12 cellular contexts compared by ENCODE assay signal in the genomic region with DNA sequence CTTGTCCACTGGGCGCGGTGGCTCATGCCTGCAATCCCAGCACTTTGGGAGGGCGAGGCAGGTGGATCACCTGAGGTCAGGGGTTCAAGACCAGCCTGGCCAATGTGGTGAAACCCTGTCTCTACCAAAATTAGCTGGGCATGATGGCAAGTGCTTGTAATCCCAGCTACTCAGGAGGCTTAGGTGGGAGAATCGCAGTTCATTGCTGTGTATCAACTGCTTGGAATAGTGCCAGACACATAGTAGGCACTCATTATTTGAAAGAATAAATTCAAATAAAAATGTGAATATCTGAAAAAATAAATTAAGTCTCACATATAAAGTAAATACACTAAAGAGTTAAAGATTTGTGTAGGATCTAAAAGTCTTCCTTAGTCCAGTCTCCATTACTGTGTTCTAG. TPM values are rescaled to one million over a fixed set of nuclear protein-coding genes. Genes with fewer than 3 reads are reported as not detected.
DNase-seq lines count a peak whose midpoint lies in the region; ATAC-seq, FAIRE-seq and TF ChIP-seq lines count a peak whose summit lies in the region.
"Had no signal": no experiment of that assay in that cellular context is flagged by ENCODE, and none has a peak within 500 bp of the region (broad histone marks: within the 10 kb centered on the region; RNA-seq: fewer than 3 reads in every experiment).

No MANE protein-coding gene starts in this region.

- in situ Hi-C loops in GM12878 (cut with MboI), result no loop called here

- no peak for TF ChIP-seq EP300 in GM12878 (IDR thresholded peaks at IDR 0.05; ENCODE audit: borderline replicate concordance in 1 of 2, control insufficient read depth in 1 of 2, low read depth in 2 of 2, low read length in 2 of 2)

- intact Hi-C loops in activated CD4-positive, alpha-beta memory T cell treated with anti-CD3 and anti-CD28 coated beads for 36 hours (cut with micrococcal nuclease), result no loop called here
- intact Hi-C loops in GM12878 (cut with micrococcal nuclease; ENCODE audit: unreplicated experiment), result no loop called here
- intact Hi-C loops in pancreas (cut with DNase I), result no loop called here

- ATAC-seq in GM12878 (no peak), pancreas (no peak)

- H3K4me3 Mint-ChIP-seq in activated CD4-positive, alpha-beta memory T cell treated with anti-CD3 and anti-CD28 coated beads for 36 hours, result peak overlapping the region; percentile 93
- no peak overlapping the region for H3K4me3 Mint-ChIP-seq in activated CD4-positive, alpha-beta memory T cell treated with anti-CD3 and anti-CD28 coated beads, Interleukin-2, amount 10 ng/mL, durations not matched to agents 7 days and 5 days
- peak overlapping the region; percentile 97 for H3K4me3 Mint-ChIP-seq in progenitor cell of endocrine pancreas (ENCODE audit: low read depth)

- no TSS peak for BruUV-seq in GM12878 (replicated peaks; lab: Mats Ljungman, UMichigan)

- peaks cover 23% of the 10 kb centered on the region for H3K4me1 ChIP-seq in Karpas-422 (ENCODE audit: low read length)
- peaks cover 7% of the 10 kb centered on the region for H3K4me1 ChIP-seq in GM12878 (ENCODE audit: control insufficient read depth, insufficient read depth, low read length)
- H3K4me1 ChIP-seq in pancreas, result peaks cover 3 to 29% (median 14%) of the 10 kb centered on the region in 3 donors
- H3K4me1 ChIP-seq in Peyer's patch, result peaks cover 3 to 15% (median 8%) of the 10 kb centered on the region in 4 donors

- H3K27ac ChIP-seq in Karpas-422 (ENCODE audit: low read length), result no peak overlapping the region
- no peak overlapping the region for H3K27ac ChIP-seq in GM12878 (ENCODE audit: control insufficient read depth, insufficient read depth)
- no peak overlapping the region for H3K27ac ChIP-seq in pancreas
- no peak overlapping the region for H3K27ac ChIP-seq in Peyer's patch

- peak overlapping the region; percentile 67 for H3K27ac Mint-ChIP-seq in activated CD4-positive, alpha-beta memory T cell treated with anti-CD3 and anti-CD28 coated beads for 36 hours
- no peak overlapping the region for H3K27ac Mint-ChIP-seq in activated CD4-positive, alpha-beta memory T cell treated with anti-CD3 and anti-CD28 coated beads, Interleukin-2, amount 10 ng/mL, durations not matched to agents 7 days and 5 days
- no peak overlapping the region for H3K27ac Mint-ChIP-seq in progenitor cell of endocrine pancreas

- peaks cover 24% of the 10 kb centered on the region; the same call in 1 of the 2 replicates for H3K36me3 ChIP-seq in Karpas-422 (ENCODE audit: insufficient read depth, low read length)
- H3K36me3 ChIP-seq in GM12878 (ENCODE audit: control insufficient read depth in 2 of 2, insufficient read depth in 2 of 2, low read length in 1 of 2), result peaks cover 0 to 16% of the 10 kb centered on the region in 2 experiments; a peak in 3 of 4 replicates
- no peaks in the 10 kb centered on the region for H3K36me3 ChIP-seq in pancreas
- H3K36me3 ChIP-seq in Peyer's patch, result peaks cover 0 to 19% (median 0%) of the 10 kb centered on the region in 3 donors

- TF ChIP-seq CTCF in GM12878 (IDR thresholded peaks at IDR 0.05 in 2 of 3, conservative IDR thresholded peaks at IDR 0.05 in 1 of 3; ENCODE audit: control insufficient read depth in 2 of 3, extremely low read depth in 1 of 3, insufficient read depth in 1 of 3, low read depth in 3 of 3, low read length in 3 of 3), result no peak
- TF ChIP-seq CTCF in progenitor cell of endocrine pancreas (IDR thresholded peaks at IDR 0.05; ENCODE audit: unreplicated experiment), result no peak
- TF ChIP-seq CTCF in pancreas (IDR thresholded peaks at IDR 0.05), result no peak
- no peak for TF ChIP-seq CTCF in Peyer's patch (IDR thresholded peaks at IDR 0.05)

- no peaks in the 10 kb centered on the region for H3K9me2 ChIP-seq in Karpas-422 (replicated peaks; ENCODE audit: insufficient read depth, low read length)

- no peak for DNase-seq in activated CD4-positive, alpha-beta memory T cell treated with anti-CD3 and anti-CD28 coated beads for 36 hours
- DNase-seq in activated CD4-positive, alpha-beta memory T cell treated with anti-CD3 and anti-CD28 coated beads, Interleukin-2, amount 10 ng/mL, durations not matched to agents 7 days and 5 days, result no peak
- no peak for DNase-seq in Karpas-422
- DNase-seq in GM12878 (ENCODE audit: low read depth, low spot score), result no peak
- no peak for DNase-seq in progenitor cell of endocrine pancreas (ENCODE audit: low spot score, unreplicated experiment)
- DNase-seq in pancreas, result no peak
- no peak for DNase-seq in germinal center (ENCODE audit: low spot score)
- no peak for DNase-seq in Peyer's patch
- DNase-seq: NCI-H1048 had no signal

- H3K9me3 Mint-ChIP-seq in activated CD4-positive, alpha-beta memory T cell treated with anti-CD3 and anti-CD28 coated beads for 36 hours, result no peaks in the 10 kb centered on the region
- no peaks in the 10 kb centered on the region for H3K9me3 Mint-ChIP-seq in activated CD4-positive, alpha-beta memory T cell treated with anti-CD3 and anti-CD28 coated beads, Interleukin-2, amount 10 ng/mL, durations not matched to agents 7 days and 5 days
- H3K9me3 Mint-ChIP-seq in progenitor cell of endocrine pancreas (ENCODE audit: low read depth), result no peaks in the 10 kb centered on the region

- SMC1A ChIA-PET in GM12878 (lab: Charles Lee; ENCODE audit: uncharacterized antibody, unreplicated experiment), result interaction anchor here (1.2 kb wide), 3 partner anchors 13 to 218 kb away, joined by 3 to 4 read pairs (median 4); no protein-coding TSS in a partner anchor

- FAIRE-seq in GM12878 (lab: Jason Lieb, UNC), result no peak
- FAIRE-seq in pancreas (lab: Jason Lieb, UNC), result no peak
- FAIRE-seq: endothelial cell of umbilical vein, TTC549 had no signal

- no peaks in the 10 kb centered on the region for H3K27me3 Mint-ChIP-seq in activated CD4-positive, alpha-beta memory T cell treated with anti-CD3 and anti-CD28 coated beads for 36 hours
- H3K27me3 Mint-ChIP-seq in activated CD4-positive, alpha-beta memory T cell treated with anti-CD3 and anti-CD28 coated beads, Interleukin-2, amount 10 ng/mL, durations not matched to agents 7 days and 5 days, result no peaks in the 10 kb centered on the region
- no peaks in the 10 kb centered on the region for H3K27me3 Mint-ChIP-seq in progenitor cell of endocrine pancreas

- CTCF ChIA-PET in activated CD4-positive, alpha-beta memory T cell treated with anti-CD3 and anti-CD28 coated beads for 36 hours (lab: Charles Lee), result no interaction called here
- CTCF ChIA-PET in activated CD4-positive, alpha-beta memory T cell treated with anti-CD3 and anti-CD28 coated beads, Interleukin-2, amount 10 ng/mL, durations not matched to agents 7 days and 5 days (lab: Charles Lee), result no interaction called here
- CTCF ChIA-PET in GM12878 (lab: Yijun Ruan, JAX), result interaction anchor here (0.6 to 0.9 kb wide), 2 partner anchors 26 to 29 kb away, joined by 3 read pairs; partner anchors contain the start of gene TMEM14C

- WGBS in GM12878 (ENCODE audit: insufficient coverage, insufficient replicate concordance, low lambda C conversion rate, missing lambda C conversion rate), result 84% methylated on average over 4 of the region's 4 CpGs
- WGBS in pancreas, 2 donors, result 95 to 96% methylated on average over 4 of the region's 4 CpGs

- no peak overlapping the region for H2AFZ ChIP-seq in Karpas-422 (ENCODE audit: low read length)
- H2AFZ ChIP-seq in GM12878 (ENCODE audit: control insufficient read depth, low read depth, low read length), result no peak overlapping the region

- H4K20me1 ChIP-seq in Karpas-422 (ENCODE audit: insufficient read depth, low read depth, low read length) (peaks cover 4% of the 10 kb centered on the region; the same call in 1 of the 2 replicates), GM12878 (ENCODE audit: control insufficient read depth, insufficient read depth) (no peaks in the 10 kb centered on the region)

- TF ChIP-seq POLR2A in GM12878 (IDR thresholded peaks at IDR 0.05; ENCODE audit: low read depth, low read length) (no peak), Peyer's patch (IDR thresholded peaks at IDR 0.05) (no peak)

- POLR2A ChIA-PET in activated CD4-positive, alpha-beta memory T cell treated with anti-CD3 and anti-CD28 coated beads for 36 hours (lab: Charles Lee), result no interaction called here
- POLR2A ChIA-PET in activated CD4-positive, alpha-beta memory T cell treated with anti-CD3 and anti-CD28 coated beads, Interleukin-2, amount 10 ng/mL, durations not matched to agents 7 days and 5 days (lab: Charles Lee), result no interaction called here
- POLR2A ChIA-PET in GM12878 (lab: Charles Lee), result interaction anchor here (0.6 to 3.5 kb wide), 3 partner anchors 25 to 368 kb away, joined by 3 to 40 read pairs (median 21); partner anchors contain the start of genes TMEM14B and TMEM14C

- H3K27me3 ChIP-seq in Karpas-422 (ENCODE audit: low read length) (no peaks in the 10 kb centered on the region), GM12878 (replicated peaks in 1 of 2; ENCODE audit: control insufficient read depth in 2 of 2, insufficient read depth in 2 of 2, low read length in 1 of 2) (no peaks in the 10 kb centered on the region), pancreas (no peaks in the 10 kb centered on the region), Peyer's patch (no peaks in the 10 kb centered on the region)

- H3K4me3 ChIP-seq in Karpas-422 (ENCODE audit: low read length) (peak overlapping the region; percentile 93), GM12878 (peak overlapping the region; percentile 73; the same call in 1 of the 2 replicates), pancreas (no peak overlapping the region), Peyer's patch (no peak overlapping the region)

- peaks cover 33% of the 10 kb centered on the region for H3K36me3 Mint-ChIP-seq in activated CD4-positive, alpha-beta memory T cell treated with anti-CD3 and anti-CD28 coated beads for 36 hours
- H3K36me3 Mint-ChIP-seq in activated CD4-positive, alpha-beta memory T cell treated with anti-CD3 and anti-CD28 coated beads, Interleukin-2, amount 10 ng/mL, durations not matched to agents 7 days and 5 days (ENCODE audit: low read depth), result peaks cover 38% of the 10 kb centered on the region
- H3K36me3 Mint-ChIP-seq in progenitor cell of endocrine pancreas (ENCODE audit: insufficient read depth), result peaks cover 9% of the 10 kb centered on the region

- H3K79me2 ChIP-seq in Karpas-422 (ENCODE audit: low read length) (peaks cover 67% of the 10 kb centered on the region), GM12878 (ENCODE audit: control insufficient read depth, insufficient read depth, low read length) (peaks cover 51% of the 10 kb centered on the region)

- H3K4me2 ChIP-seq in Karpas-422 (ENCODE audit: low read depth, low read length, poor library complexity, severe bottlenecking), result peak overlapping the region; percentile 91
- peak overlapping the region; percentile 57 for H3K4me2 ChIP-seq in GM12878 (ENCODE audit: control insufficient read depth, insufficient read depth)

- no peak for TF ChIP-seq RAD21 in GM12878 (IDR thresholded peaks at IDR 0.05; ENCODE audit: insufficient read depth, low read depth, low read length)

- H3K4me1 Mint-ChIP-seq in activated CD4-positive, alpha-beta memory T cell treated with anti-CD3 and anti-CD28 coated beads for 36 hours (ENCODE audit: low read depth), result peaks cover 32% of the 10 kb centered on the region
- peaks cover 45% of the 10 kb centered on the region for H3K4me1 Mint-ChIP-seq in activated CD4-positive, alpha-beta memory T cell treated with anti-CD3 and anti-CD28 coated beads, Interleukin-2, amount 10 ng/mL, durations not matched to agents 7 days and 5 days
- peaks cover 19% of the 10 kb centered on the region for H3K4me1 Mint-ChIP-seq in progenitor cell of endocrine pancreas (ENCODE audit: low read depth)

- H3K9me3 ChIP-seq in Karpas-422 (ENCODE audit: low read length), result no peaks in the 10 kb centered on the region
- H3K9me3 ChIP-seq in GM12878 (replicated peaks; ENCODE audit: control insufficient read depth, insufficient read depth, low read length), result no peaks in the 10 kb centered on the region
- H3K9me3 ChIP-seq in pancreas, result no peaks in the 10 kb centered on the region
- no peaks in the 10 kb centered on the region for H3K9me3 ChIP-seq in Peyer's patch

- H3K9ac ChIP-seq in Karpas-422 (ENCODE audit: low read length) (peak overlapping the region; percentile 86), GM12878 (ENCODE audit: control insufficient read depth, insufficient read depth, low read length) (no peak overlapping the region)

- RAD21 ChIA-PET in GM12878 (lab: Charles Lee; ENCODE audit: unreplicated experiment), result no interaction called here

RNA-seq across cellular contexts. Expression of gene PAK1IP1, which starts 1.9 kb away (rescaled TPM):
- total RNA-seq in activated CD4-positive, alpha-beta memory T cell treated with anti-CD3 and anti-CD28 coated beads for 36 hours, result 10 to 100 TPM; 28.2 to 32.8 TPM
- total RNA-seq in activated CD4-positive, alpha-beta memory T cell treated with anti-CD3 and anti-CD28 coated beads, Interleukin-2, amount 10 ng/mL, durations not matched to agents 7 days and 5 days, result 10 to 100 TPM; 10.1 to 10.9 TPM
- total RNA-seq in Karpas-422 (2014; rRNA removed; shearing (Covaris generic); ENCODE audit: low replicate concordance), result 12.3 and 14.3 TPM in 2 replicates
- 5.1 and 5.6 TPM in 2 replicates for total RNA-seq in GM12878 (2013; cell fraction: nucleolus; rRNA removed)
- total RNA-seq in GM12878 (2014; rRNA removed) (26.3 and 27.4 TPM in 2 replicates), GM12878 (2014; rRNA removed; fragmentation: Illumina TruSeq; extraction: Trizol) (43.8 and 44.1 TPM in 2 replicates), GM12878 (2021) (25.9 and 26.0 TPM in 2 replicates), progenitor cell of endocrine pancreas (12.9 and 14.1 TPM in 2 replicates), pancreas (1 to 10 TPM; 2.4 to 7.3 (median 5.2) TPM), Peyer's patch (1 to 10 TPM; 3.3 to 6.8 (median 5.5) TPM)
- 8.0 TPM for polyA plus RNA-seq in GM12878 (2011; ENCODE audit: low read depth)
- polyA plus RNA-seq in GM12878 (2011; rRNA removed) (36.6 and 46.4 TPM in 2 replicates), GM12878 (2014; fragmentation: Illumina TruSeq; extraction: Trizol) (51.4 and 58.8 TPM in 2 replicates), GM12878 (2014; fragmentation: Nextera tagmentation; extraction: Ambion mirVana) (10 to 100 TPM; 86.1 to 98.5 TPM), GM12878 (2014; rRNA removed) (23.3 and 26.2 TPM in 2 replicates), GM12878 (2016; fragmentation: Nextera tagmentation; extraction: Ambion mirVana) (10 to 100 TPM; 71.0 to 73.0 TPM), pancreas (1 to 10 TPM; 3.4 to 6.6 TPM)
- polyA plus RNA-seq in GM12878 (2011; cell fraction: cytosol; rRNA removed), result 17.3 and 19.7 TPM in 2 replicates
- 12.8 and 16.3 TPM in 2 replicates for polyA plus RNA-seq in GM12878 (2011; cell fraction: nucleus; rRNA removed)
- polyA plus RNA-seq in GM12878 (2012), result 13.2 and 16.3 TPM in 2 replicates
- polyA minus RNA-seq in GM12878 (2011; rRNA and poly(A)+ RNA removed), result 10.4 and 17.6 TPM in 2 replicates
- 6.4 and 6.7 TPM in 2 replicates for polyA minus RNA-seq in GM12878 (2011; cell fraction: cytosol; rRNA and poly(A)+ RNA removed)
- 4.5 and 6.1 TPM in 2 replicates for polyA minus RNA-seq in GM12878 (2011; cell fraction: nucleus; rRNA and poly(A)+ RNA removed)

RNA-seq across cellular contexts. Expression of gene C6orf52, which starts 2.2 kb away (rescaled TPM):
- total RNA-seq in activated CD4-positive, alpha-beta memory T cell treated with anti-CD3 and anti-CD28 coated beads for 36 hours, result 1 to 10 TPM; 2.4 to 3.7 TPM
- 1 to 10 TPM in 1 of 2 experiments, under 1 TPM in 1; 0.88 to 1.6 TPM for total RNA-seq in activated CD4-positive, alpha-beta memory T cell treated with anti-CD3 and anti-CD28 coated beads, Interleukin-2, amount 10 ng/mL, durations not matched to agents 7 days and 5 days
- total RNA-seq in Karpas-422 (2014; rRNA removed; shearing (Covaris generic); ENCODE audit: low replicate concordance), result not detected in 2 replicates
- total RNA-seq in GM12878 (2013; cell fraction: nucleolus; rRNA removed), result not detected in 2 replicates
- total RNA-seq in GM12878 (2014; rRNA removed) (2.7 and 3.3 TPM in 2 replicates), GM12878 (2014; rRNA removed; fragmentation: Illumina TruSeq; extraction: Trizol) (2.8 and 4.1 TPM in 2 replicates), GM12878 (2021) (3.0 and 3.2 TPM in 2 replicates), progenitor cell of endocrine pancreas (3.5 and 4.8 TPM in 2 replicates), pancreas (1 to 10 TPM in 2 of 6 donors, under 1 TPM in 4; 0.62 to 2.4 (median 0.95) TPM), Peyer's patch (not detected)
- 4.5 TPM for polyA plus RNA-seq in GM12878 (2011; ENCODE audit: low read depth)
- polyA plus RNA-seq in GM12878 (2011; rRNA removed) (5.5 and 6.0 TPM in 2 replicates), GM12878 (2014; fragmentation: Illumina TruSeq; extraction: Trizol) (4.3 and 5.7 TPM in 2 replicates), GM12878 (2014; fragmentation: Nextera tagmentation; extraction: Ambion mirVana) (10 to 100 TPM; 13.1 to 15.1 TPM), GM12878 (2014; rRNA removed) (1.7 and 2.9 TPM in 2 replicates), GM12878 (2016; fragmentation: Nextera tagmentation; extraction: Ambion mirVana) (1 to 10 TPM; 7.4 to 9.3 TPM), pancreas (1 to 10 TPM in 1 of 2 donors, under 1 TPM in 1; 0.80 to 2.7 TPM)
- 6.3 and 7.9 TPM in 2 replicates for polyA plus RNA-seq in GM12878 (2011; cell fraction: cytosol; rRNA removed)
- 3.1 and 3.3 TPM in 2 replicates for polyA plus RNA-seq in GM12878 (2011; cell fraction: nucleus; rRNA removed)
- 0.83 and 1.9 TPM in 2 replicates for polyA plus RNA-seq in GM12878 (2012)
- polyA minus RNA-seq in GM12878 (2011; rRNA and poly(A)+ RNA removed), result 3.0 TPM in 2 replicates
- not detected in 2 replicates for polyA minus RNA-seq in GM12878 (2011; cell fraction: cytosol; rRNA and poly(A)+ RNA removed)
- 1.1 TPM in 1 of 2 replicates, not detected in the other for polyA minus RNA-seq in GM12878 (2011; cell fraction: nucleus; rRNA and poly(A)+ RNA removed)
- total RNA-seq: endothelial cell of umbilical vein, omental fat pad had no signal

RNA-seq across cellular contexts. Expression of gene TMEM14C, which starts 26.2 kb away (rescaled TPM):
- 10 to 100 TPM; 84.9 to 87.6 TPM for total RNA-seq in activated CD4-positive, alpha-beta memory T cell treated with anti-CD3 and anti-CD28 coated beads for 36 hours
- 10 to 100 TPM; 42.4 to 46.5 TPM for total RNA-seq in activated CD4-positive, alpha-beta memory T cell treated with anti-CD3 and anti-CD28 coated beads, Interleukin-2, amount 10 ng/mL, durations not matched to agents 7 days and 5 days
- 70.9 and 94.1 TPM in 2 replicates for total RNA-seq in Karpas-422 (2014; rRNA removed; shearing (Covaris generic); ENCODE audit: low replicate concordance)
- 22.0 and 23.0 TPM in 2 replicates for total RNA-seq in GM12878 (2013; cell fraction: nucleolus; rRNA removed)
- total RNA-seq in GM12878 (2014; rRNA removed) (72.9 and 80.4 TPM in 2 replicates), GM12878 (2014; rRNA removed; fragmentation: Illumina TruSeq; extraction: Trizol) (66.0 and 71.7 TPM in 2 replicates), GM12878 (2021) (67.1 and 75.1 TPM in 2 replicates), progenitor cell of endocrine pancreas (63.2 and 63.6 TPM in 2 replicates), pancreas (10 to 100 TPM; 25.4 to 54.9 (median 36.5) TPM), Peyer's patch (10 to 100 TPM; 30.5 to 62.5 (median 60.4) TPM)
- polyA plus RNA-seq in GM12878 (2011; ENCODE audit: low read depth), result 46.9 TPM
- polyA plus RNA-seq in GM12878 (2011; rRNA removed) (164 and 234 TPM in 2 replicates), GM12878 (2014; fragmentation: Illumina TruSeq; extraction: Trizol) (87.2 and 98.3 TPM in 2 replicates), GM12878 (2014; fragmentation: Nextera tagmentation; extraction: Ambion mirVana) (100 to 1,000 TPM; 169 to 224 TPM), GM12878 (2014; rRNA removed) (77.9 and 103 TPM in 2 replicates), GM12878 (2016; fragmentation: Nextera tagmentation; extraction: Ambion mirVana) (100 to 1,000 TPM; 199 to 207 TPM), pancreas (10 to 100 TPM; 54.5 to 79.0 TPM)
- 110 and 136 TPM in 2 replicates for polyA plus RNA-seq in GM12878 (2011; cell fraction: cytosol; rRNA removed)
- polyA plus RNA-seq in GM12878 (2011; cell fraction: nucleus; rRNA removed), result 45.1 and 54.4 TPM in 2 replicates
- polyA plus RNA-seq in GM12878 (2012), result 70.4 and 82.2 TPM in 2 replicates
- 45.9 and 50.8 TPM in 2 replicates for polyA minus RNA-seq in GM12878 (2011; rRNA and poly(A)+ RNA removed)
- 11.9 and 16.0 TPM in 2 replicates for polyA minus RNA-seq in GM12878 (2011; cell fraction: cytosol; rRNA and poly(A)+ RNA removed)
- 6.8 and 11.4 TPM in 2 replicates for polyA minus RNA-seq in GM12878 (2011; cell fraction: nucleus; rRNA and poly(A)+ RNA removed)

RNA-seq across cellular contexts. Expression of gene TMEM14B, which starts 51.0 kb away (rescaled TPM):
- total RNA-seq in activated CD4-positive, alpha-beta memory T cell treated with anti-CD3 and anti-CD28 coated beads for 36 hours, result 10 to 100 TPM; 86.9 to 91.3 TPM
- total RNA-seq in activated CD4-positive, alpha-beta memory T cell treated with anti-CD3 and anti-CD28 coated beads, Interleukin-2, amount 10 ng/mL, durations not matched to agents 7 days and 5 days, result 10 to 100 TPM; 81.5 to 83.6 TPM
- total RNA-seq in Karpas-422 (2014; rRNA removed; shearing (Covaris generic); ENCODE audit: low replicate concordance), result 81.0 and 121 TPM in 2 replicates
- 74.8 and 87.1 TPM in 2 replicates for total RNA-seq in GM12878 (2013; cell fraction: nucleolus; rRNA removed)
- total RNA-seq in GM12878 (2014; rRNA removed) (88.5 and 97.1 TPM in 2 replicates), GM12878 (2014; rRNA removed; fragmentation: Illumina TruSeq; extraction: Trizol) (93.2 and 94.0 TPM in 2 replicates), GM12878 (2021) (80.5 and 90.0 TPM in 2 replicates), progenitor cell of endocrine pancreas (52.7 and 56.2 TPM in 2 replicates), pancreas (10 to 100 TPM; 25.9 to 39.0 (median 33.5) TPM), Peyer's patch (10 to 100 TPM; 37.1 to 86.7 (median 44.0) TPM)
- polyA plus RNA-seq in GM12878 (2011; ENCODE audit: low read depth), result 45.5 TPM
- polyA plus RNA-seq in GM12878 (2011; rRNA removed) (167 and 257 TPM in 2 replicates), GM12878 (2014; fragmentation: Illumina TruSeq; extraction: Trizol) (95.9 and 117 TPM in 2 replicates), GM12878 (2014; fragmentation: Nextera tagmentation; extraction: Ambion mirVana) (100 to 1,000 TPM; 366 to 399 TPM), GM12878 (2014; rRNA removed) (91.6 and 105 TPM in 2 replicates), GM12878 (2016; fragmentation: Nextera tagmentation; extraction: Ambion mirVana) (100 to 1,000 TPM; 292 to 297 TPM), pancreas (10 to 100 TPM; 37.0 to 52.1 TPM)
- polyA plus RNA-seq in GM12878 (2011; cell fraction: cytosol; rRNA removed), result 72.8 and 77.4 TPM in 2 replicates
- 48.1 and 50.6 TPM in 2 replicates for polyA plus RNA-seq in GM12878 (2011; cell fraction: nucleus; rRNA removed)
- 79.0 and 79.3 TPM in 2 replicates for polyA plus RNA-seq in GM12878 (2012)
- 60.1 and 64.4 TPM in 2 replicates for polyA minus RNA-seq in GM12878 (2011; rRNA and poly(A)+ RNA removed)
- polyA minus RNA-seq in GM12878 (2011; cell fraction: cytosol; rRNA and poly(A)+ RNA removed), result 15.1 and 19.8 TPM in 2 replicates
- polyA minus RNA-seq in GM12878 (2011; cell fraction: nucleus; rRNA and poly(A)+ RNA removed), result 35.1 and 44.6 TPM in 2 replicates

Comparison
In these comparisons a context has a peak if more than half of its experiments do, and no peak if none do; other contexts are left out.
1. H3K4me3 ChIP-seq: peak in Karpas-422 (single experiment) and GM12878 (single experiment); none in pancreas (0 of 4) and Peyer's patch (0 of 4).